In genomic region chr9:116789097-116789496, GRCh38 we compare ENCODE assay signal across 20 cellular contexts.
"Had no signal": no experiment of that assay in that cellular context is flagged by ENCODE, and none has a peak within 500 bp of the region (broad histone marks: within the 10 kb centered on the region; RNA-seq: fewer than 3 reads in every experiment).

No MANE protein-coding gene starts in this region.

- H3K4me1 ChIP-seq: adrenal gland, breast epithelium, psoas muscle, thyroid gland had no signal

- H3K9me3 ChIP-seq: adrenal gland, breast epithelium, mucosa of descending colon, ovary, psoas muscle, thyroid gland had no signal

- ATAC-seq: left ventricle myocardium superior; mucosa of descending colon; psoas muscle; sciatic nerve; stimulated activated effector memory CD8-positive, alpha-beta T cell treated with anti-CD3 and anti-CD28 coated beads, Interleukin-12 subunit alpha, Interleukin-12 subunit beta, amount 100 ng/mL, for 72 hours had no signal

- H3K4me3 ChIP-seq: adrenal gland, breast epithelium, mucosa of descending colon, ovary, psoas muscle, thyroid gland had no signal

- H3K4me3 Mint-ChIP-seq: activated naive CD4-positive, alpha-beta T cell treated with anti-CD3 and anti-CD28 coated beads, Interleukin-2, amount 50 U/mL, for 24 hours; immature natural killer cell; naive B cell; stimulated activated effector memory CD8-positive, alpha-beta T cell treated with anti-CD3 and anti-CD28 coated beads, Interleukin-12 subunit alpha, Interleukin-12 subunit beta, amount 100 ng/mL, for 72 hours had no signal

- H3K27ac Mint-ChIP-seq: activated naive CD4-positive, alpha-beta T cell treated with anti-CD3 and anti-CD28 coated beads, Interleukin-2, amount 50 U/mL, for 24 hours; immature natural killer cell; naive B cell; stimulated activated effector memory CD8-positive, alpha-beta T cell treated with anti-CD3 and anti-CD28 coated beads, Interleukin-12 subunit alpha, Interleukin-12 subunit beta, amount 100 ng/mL, for 72 hours had no signal

- H3K9me3 Mint-ChIP-seq: activated naive CD4-positive, alpha-beta T cell treated with anti-CD3 and anti-CD28 coated beads, Interleukin-2, amount 50 U/mL, for 24 hours; stimulated activated effector memory CD8-positive, alpha-beta T cell treated with anti-CD3 and anti-CD28 coated beads, Interleukin-12 subunit alpha, Interleukin-12 subunit beta, amount 100 ng/mL, for 72 hours had no signal

- H3K36me3 Mint-ChIP-seq: activated naive CD4-positive, alpha-beta T cell treated with anti-CD3 and anti-CD28 coated beads, Interleukin-2, amount 50 U/mL, for 24 hours; naive B cell; stimulated activated effector memory CD8-positive, alpha-beta T cell treated with anti-CD3 and anti-CD28 coated beads, Interleukin-12 subunit alpha, Interleukin-12 subunit beta, amount 100 ng/mL, for 72 hours had no signal

- H3K36me3 ChIP-seq: adrenal gland, breast epithelium, ovary, thyroid gland had no signal

- H3K27ac ChIP-seq: adrenal gland, breast epithelium, ovary, psoas muscle, thyroid gland, WERI-Rb-1 had no signal

- DNase-seq: activated CD4-positive, alpha-beta T cell treated with anti-CD3 and anti-CD28 coated beads, Interleukin-2, amount 50 U/mL, for 4 hours; activated gamma-delta T cell; adrenal gland; cerebellar nuclear complex; cortex of kidney; immature natural killer cell; left ventricle myocardium superior; mucosa of descending colon; naive B cell; ovary; psoas muscle; stimulated activated CD4-positive, alpha-beta T cell treated with anti-CD3 and anti-CD28 coated beads, Interleukin-4, amount 100 ng/mL, for 24 hours; thyroid gland; WERI-Rb-1 had no signal

- H3K4me1 Mint-ChIP-seq: activated naive CD4-positive, alpha-beta T cell treated with anti-CD3 and anti-CD28 coated beads, Interleukin-2, amount 50 U/mL, for 24 hours; immature natural killer cell; naive B cell; stimulated activated effector memory CD8-positive, alpha-beta T cell treated with anti-CD3 and anti-CD28 coated beads, Interleukin-12 subunit alpha, Interleukin-12 subunit beta, amount 100 ng/mL, for 72 hours had no signal

- H3K27me3 ChIP-seq: adrenal gland, breast epithelium, ovary, thyroid gland had no signal

- FAIRE-seq: astrocyte, frontal cortex had no signal
